In the genomic region with DNA sequence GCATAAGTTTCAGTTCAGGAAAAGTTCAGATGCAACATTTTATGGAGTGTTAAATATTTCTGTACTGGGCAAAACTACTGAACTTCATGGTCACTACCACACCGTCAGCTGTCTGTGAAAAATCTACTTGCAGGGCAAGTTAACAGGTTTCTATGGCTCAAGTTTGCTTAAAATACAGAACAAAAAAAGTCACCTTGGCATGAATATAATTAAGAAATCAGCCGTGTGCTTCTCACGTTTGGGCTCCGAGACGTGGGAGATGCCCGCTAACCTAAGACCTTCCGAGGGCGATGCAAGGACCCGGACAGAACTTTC, we compare ENCODE assay signal across 8 cellular contexts. TPM values are rescaled to one million over a fixed set of nuclear protein-coding genes. Genes with fewer than 3 reads are reported as not detected.
DNase-seq lines count a peak whose midpoint lies in the region; ATAC-seq and TF ChIP-seq lines count a peak whose summit lies in the region.

No MANE protein-coding gene starts in this region.

- TF ChIP-seq POLR2A in heart left ventricle (IDR thresholded peaks at IDR 0.05): no peak

- no peak for TF ChIP-seq CTCF in heart left ventricle (IDR thresholded peaks at IDR 0.05)
- TF ChIP-seq CTCF in WI38 (IDR thresholded peaks at IDR 0.05; ENCODE audit: low read depth, low read length): no peak

- peak overlapping the region; percentile 68 to 86 for H3K4me3 Mint-ChIP-seq in stimulated activated naive CD8-positive, alpha-beta T cell treated with anti-CD3 and anti-CD28 coated beads, Interleukin-15, amount 100 ng/mL, for 72 hours

- DNase-seq in heart left ventricle: no peak
- no peak for DNase-seq in left cardiac atrium
- no peak for DNase-seq in stimulated activated naive CD8-positive, alpha-beta T cell treated with anti-CD3 and anti-CD28 coated beads, Interleukin-15, amount 100 ng/mL, for 72 hours
- no peak for DNase-seq in G401 (ENCODE audit: low spot score)
- DNase-seq in activated CD8-positive, alpha-beta memory T cell treated with anti-CD3 and anti-CD28 coated beads, Interleukin-2, amount 50 U/mL, for 48 hours: no peak
- DNase-seq in NOMO-1 (lab: John Stamatoyannopoulos, UW; ENCODE audit: unreplicated experiment in 2 of 2): no peak

- H3K4me3 ChIP-seq in heart left ventricle (peak overlapping the region; percentile 41 to 93 (median 87)), WI38 (ENCODE audit: low read depth, low read length) (peak overlapping the region; percentile 65), iPS-11a (ENCODE audit: low read depth, low read length) (peak overlapping the region; percentile 73)

- H3K27ac ChIP-seq in heart left ventricle: peak overlapping the region; percentile 95 to 99 (median 97)

- ATAC-seq in heart left ventricle (no peak), left cardiac atrium (no peak)
- no peak for ATAC-seq in stimulated activated naive CD8-positive, alpha-beta T cell treated with anti-CD3 and anti-CD28 coated beads, Interleukin-15, amount 100 ng/mL, for 72 hours

- peaks cover 0 to 69% (median 44%) of the 10 kb centered on the region in 12 donors for H3K4me1 ChIP-seq in heart left ventricle

- no peaks in the 10 kb centered on the region for H3K27me3 Mint-ChIP-seq in stimulated activated naive CD8-positive, alpha-beta T cell treated with anti-CD3 and anti-CD28 coated beads, Interleukin-15, amount 100 ng/mL, for 72 hours

- no peaks in the 10 kb centered on the region for H3K36me3 ChIP-seq in heart left ventricle

- no peaks in the 10 kb centered on the region for H3K27me3 ChIP-seq in heart left ventricle

- H3K27ac Mint-ChIP-seq in stimulated activated naive CD8-positive, alpha-beta T cell treated with anti-CD3 and anti-CD28 coated beads, Interleukin-15, amount 100 ng/mL, for 72 hours: peak overlapping the region; percentile 86 to 97

- intact Hi-C loops in heart left ventricle (cut with DNase I): no loop called here
- intact Hi-C loops in left cardiac atrium (cut with DNase I): no loop called here

- peaks cover 59% of the 10 kb centered on the region for H3K4me1 Mint-ChIP-seq in stimulated activated naive CD8-positive, alpha-beta T cell treated with anti-CD3 and anti-CD28 coated beads, Interleukin-15, amount 100 ng/mL, for 72 hours

- no peaks in the 10 kb centered on the region for H3K9me3 Mint-ChIP-seq in stimulated activated naive CD8-positive, alpha-beta T cell treated with anti-CD3 and anti-CD28 coated beads, Interleukin-15, amount 100 ng/mL, for 72 hours

- 0% methylated on average over 6 to 9 of the region's 9 CpGs for WGBS in heart left ventricle, 4 donors

- H3K9me3 ChIP-seq in heart left ventricle: no peaks in the 10 kb centered on the region

- in situ Hi-C loops in G401 (cut with HindIII; ENCODE audit: low sequenced_read_pairs): no loop called here

RNA-seq across cellular contexts. Expression of gene TAPT1, which starts 0.6 kb away (rescaled TPM):
- 10 to 100 TPM; 15.8 to 53.4 (median 38.0) TPM for total RNA-seq in heart left ventricle
- polyA plus RNA-seq in heart left ventricle: 10 to 100 TPM; 12.3 to 23.8 TPM
- total RNA-seq in left cardiac atrium: 10 to 100 TPM; 35.9 to 39.9 TPM
- total RNA-seq in G401 (2014; rRNA removed; shearing (Covaris generic)): 8.4 and 9.1 TPM in 2 replicates
